In the genomic region with DNA sequence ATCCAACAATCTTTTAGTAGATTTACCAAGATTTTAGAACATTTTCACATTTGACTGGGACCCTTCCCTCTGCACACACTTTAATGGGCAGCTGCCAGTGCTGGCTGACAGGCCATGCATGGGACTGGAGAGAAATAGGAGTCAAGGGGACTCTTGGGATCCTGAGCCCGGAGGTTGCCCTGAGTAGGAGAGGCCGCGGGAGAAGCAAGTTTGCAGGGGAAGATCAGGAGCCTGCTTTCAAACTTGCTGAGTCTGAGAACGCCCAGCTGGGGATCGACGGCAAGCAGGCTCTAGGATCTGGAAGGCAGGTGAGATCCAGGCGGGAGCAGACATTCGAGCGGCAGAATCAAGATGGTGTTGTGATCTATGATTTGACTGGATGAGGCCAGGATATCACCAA, we compare ENCODE assay signal across 27 cellular contexts.
DNase-seq lines count a peak whose midpoint lies in the region; ATAC-seq and FAIRE-seq lines count a peak whose summit lies in the region.
"Had no signal": no experiment of that assay in that cellular context is flagged by ENCODE, and none has a peak within 500 bp of the region (broad histone marks: within the 10 kb centered on the region; RNA-seq: fewer than 3 reads in every experiment).

No MANE protein-coding gene starts in this region.

- peak; percentile 67 for DNase-seq in cardiac septum (ENCODE audit: low spot score)
- DNase-seq in Right ventricle myocardium superior: no peak
- no peak for DNase-seq in activated naive CD8-positive, alpha-beta T cell treated with anti-CD3 and anti-CD28 coated beads, Interleukin-2, amount 10 ng/mL, durations not matched to agents 7 days and 5 days
- no peak for DNase-seq in naive thymus-derived CD4-positive, alpha-beta T cell
- no peak for DNase-seq in NCI-H1105 treated with DMSO at 0.1 percent for 48 hours (lab: John Stamatoyannopoulos, UW)
- DNase-seq in small intestine: no peak
- no peak for DNase-seq in hypothalamus (lab: John Stamatoyannopoulos, UW)
- DNase-seq: activated CD8-positive, alpha-beta T cell treated with anti-CD3 and anti-CD28 coated beads, Interleukin-2, amount 10 ng/mL, durations not matched to agents 7 days and 5 days; activated naive CD4-positive, alpha-beta T cell; amygdala; effector CD8-positive, alpha-beta T cell; heart left ventricle; mammary epithelial cell; MV-4-11; NCI-H1694; NCI-H446 treated with DMSO at 0.1 percent for 48 hours; NCI-H82; stomach had no signal

- POLR2A ChIA-PET in activated naive CD8-positive, alpha-beta T cell treated with anti-CD3 and anti-CD28 coated beads, Interleukin-2, amount 10 ng/mL, durations not matched to agents 7 days and 5 days (lab: Charles Lee): interaction anchor here (1.6 kb wide), 1 partner anchor 9 kb away, joined by 4 read pairs; no protein-coding TSS in a partner anchor
- POLR2A ChIA-PET in naive thymus-derived CD4-positive, alpha-beta T cell (lab: Charles Lee): interaction anchor here (1.0 kb wide), 1 partner anchor 70 kb away, joined by 3 read pairs; no protein-coding TSS in a partner anchor

- H3K9me3 ChIP-seq in naive thymus-derived CD4-positive, alpha-beta T cell (ENCODE audit: control insufficient read depth in 2 of 3, low read length in 3 of 3): no peaks in the 10 kb centered on the region
- H3K9me3 ChIP-seq in stomach smooth muscle (ENCODE audit: control insufficient read depth in 2 of 2, low read length in 2 of 2) (no peaks in the 10 kb centered on the region), small intestine (ENCODE audit: control insufficient read depth, low read depth) (no peaks in the 10 kb centered on the region)
- H3K9me3 ChIP-seq: breast epithelium, heart left ventricle, SJSA1, stomach, tibial nerve had no signal

- H3K4me3 ChIP-seq in naive thymus-derived CD4-positive, alpha-beta T cell (ENCODE audit: low read length): no peak overlapping the region
- no peak overlapping the region for H3K4me3 ChIP-seq in stomach smooth muscle (ENCODE audit: low read length in 2 of 2)
- no peak overlapping the region for H3K4me3 ChIP-seq in small intestine (ENCODE audit: low read depth in 1 of 2, low read length in 2 of 2)
- H3K4me3 ChIP-seq: breast epithelium, GM12878, heart left ventricle, SJSA1, stomach, tibial nerve had no signal

- WGBS in small intestine, 3 donors: 95 to 98% (median 97%) methylated on average over 9 of the region's 9 CpGs

- intact Hi-C loops in cardiac septum (cut with DNase I): no loop called here
- intact Hi-C loops in Right ventricle myocardium superior (cut with DNase I): no loop called here
- intact Hi-C loops in naive thymus-derived CD4-positive, alpha-beta T cell (cut with micrococcal nuclease): loop anchor here in 1 of 2 donors (10.0 kb wide), 1 partner anchor 50 kb away; no protein-coding TSS in a partner anchor

- H3K36me3 Mint-ChIP-seq in activated naive CD8-positive, alpha-beta T cell treated with anti-CD3 and anti-CD28 coated beads, Interleukin-2, amount 10 ng/mL, durations not matched to agents 7 days and 5 days: peaks cover 14% of the 10 kb centered on the region
- H3K36me3 Mint-ChIP-seq in naive thymus-derived CD4-positive, alpha-beta T cell: peaks cover 0 to 15% (median 0%) of the 10 kb centered on the region in 5 donors

- H3K4me1 Mint-ChIP-seq in activated naive CD8-positive, alpha-beta T cell treated with anti-CD3 and anti-CD28 coated beads, Interleukin-2, amount 10 ng/mL, durations not matched to agents 7 days and 5 days: peaks cover 32% of the 10 kb centered on the region
- peaks cover 50 to 85% (median 66%) of the 10 kb centered on the region in 7 donors for H3K4me1 Mint-ChIP-seq in naive thymus-derived CD4-positive, alpha-beta T cell

- H3K9ac ChIP-seq in stomach smooth muscle (ENCODE audit: low read length in 2 of 2): no peak overlapping the region

- H3K4me3 Mint-ChIP-seq in activated naive CD8-positive, alpha-beta T cell treated with anti-CD3 and anti-CD28 coated beads, Interleukin-2, amount 10 ng/mL, durations not matched to agents 7 days and 5 days: no peak overlapping the region
- peak overlapping the region in 1 of 10 donors; percentile 20 for H3K4me3 Mint-ChIP-seq in naive thymus-derived CD4-positive, alpha-beta T cell
- H3K4me3 Mint-ChIP-seq: activated CD8-positive, alpha-beta T cell treated with anti-CD3 and anti-CD28 coated beads, Interleukin-2, amount 10 ng/mL, durations not matched to agents 7 days and 5 days had no signal

- no peaks in the 10 kb centered on the region for H3K27me3 Mint-ChIP-seq in activated naive CD8-positive, alpha-beta T cell treated with anti-CD3 and anti-CD28 coated beads, Interleukin-2, amount 10 ng/mL, durations not matched to agents 7 days and 5 days
- H3K27me3 Mint-ChIP-seq in naive thymus-derived CD4-positive, alpha-beta T cell: no peaks in the 10 kb centered on the region

- CTCF ChIA-PET in naive thymus-derived CD4-positive, alpha-beta T cell (lab: Charles Lee): no interaction called here

- no peak for ATAC-seq in Right ventricle myocardium superior (ENCODE audit: poor library complexity)
- ATAC-seq in activated naive CD8-positive, alpha-beta T cell treated with anti-CD3 and anti-CD28 coated beads, Interleukin-2, amount 10 ng/mL, durations not matched to agents 7 days and 5 days (ENCODE audit: low read depth): no peak
- no peak for ATAC-seq in naive thymus-derived CD4-positive, alpha-beta T cell
- ATAC-seq: activated CD4-positive, CD25-positive, alpha-beta regulatory T cell treated with anti-CD3 and anti-CD28 coated beads, Interleukin-2, amount 50 U/mL, for 24 hours; activated CD8-positive, alpha-beta T cell treated with anti-CD3 and anti-CD28 coated beads, Interleukin-2, amount 10 ng/mL, durations not matched to agents 7 days and 5 days; GM12878; HCT116 had no signal

- H3K9me3 Mint-ChIP-seq in activated naive CD8-positive, alpha-beta T cell treated with anti-CD3 and anti-CD28 coated beads, Interleukin-2, amount 10 ng/mL, durations not matched to agents 7 days and 5 days: no peaks in the 10 kb centered on the region
- peaks cover 0 to 4% (median 0%) of the 10 kb centered on the region in 11 donors for H3K9me3 Mint-ChIP-seq in naive thymus-derived CD4-positive, alpha-beta T cell

- no peaks in the 10 kb centered on the region for H3K36me3 ChIP-seq in naive thymus-derived CD4-positive, alpha-beta T cell (ENCODE audit: control insufficient read depth in 2 of 3, insufficient read depth in 3 of 3, low read length in 3 of 3)
- H3K36me3 ChIP-seq in stomach smooth muscle (ENCODE audit: control insufficient read depth in 2 of 2, insufficient read depth in 2 of 2, low read length in 2 of 2) (no peaks in the 10 kb centered on the region), small intestine (ENCODE audit: control insufficient read depth in 2 of 2, insufficient read depth in 2 of 2, low read length in 2 of 2) (no peaks in the 10 kb centered on the region)
- H3K36me3 ChIP-seq: breast epithelium, heart left ventricle, SJSA1, stomach, tibial nerve had no signal

- no peak overlapping the region for H3K27ac ChIP-seq in naive thymus-derived CD4-positive, alpha-beta T cell (ENCODE audit: low read depth, low read length)
- H3K27ac ChIP-seq in stomach smooth muscle (ENCODE audit: low read length) (peak overlapping the region; percentile 49), small intestine (ENCODE audit: low read depth in 1 of 2, low read length in 1 of 2) (no peak overlapping the region)
- H3K27ac ChIP-seq: breast epithelium, SJSA1 had no signal

- H3K27ac Mint-ChIP-seq in activated naive CD8-positive, alpha-beta T cell treated with anti-CD3 and anti-CD28 coated beads, Interleukin-2, amount 10 ng/mL, durations not matched to agents 7 days and 5 days: peak overlapping the region; percentile 11
- peak overlapping the region in 5 of 9 donors; percentile 17 to 56 (median 19) for H3K27ac Mint-ChIP-seq in naive thymus-derived CD4-positive, alpha-beta T cell
- H3K27ac Mint-ChIP-seq: activated CD8-positive, alpha-beta T cell treated with anti-CD3 and anti-CD28 coated beads, Interleukin-2, amount 10 ng/mL, durations not matched to agents 7 days and 5 days had no signal

- peaks cover 0 to 37% of the 10 kb centered on the region in 2 donors for H3K4me1 ChIP-seq in naive thymus-derived CD4-positive, alpha-beta T cell (ENCODE audit: control insufficient read depth in 2 of 2, insufficient read depth in 2 of 2, low read length in 2 of 2)
- H3K4me1 ChIP-seq in stomach smooth muscle (ENCODE audit: control insufficient read depth, insufficient read depth, low read length): peaks cover 50% of the 10 kb centered on the region
- peaks cover 0 to 5% of the 10 kb centered on the region in 2 donors for H3K4me1 ChIP-seq in small intestine (ENCODE audit: control insufficient read depth in 2 of 2, insufficient read depth in 1 of 2, low read depth in 1 of 2, low read length in 1 of 2)
- H3K4me1 ChIP-seq: breast epithelium, SJSA1 had no signal

- no peaks in the 10 kb centered on the region for H3K27me3 ChIP-seq in naive thymus-derived CD4-positive, alpha-beta T cell (ENCODE audit: control insufficient read depth in 2 of 2, insufficient read depth in 2 of 2, low read length in 2 of 2)
- H3K27me3 ChIP-seq in stomach smooth muscle (ENCODE audit: control insufficient read depth in 1 of 2, insufficient read depth in 2 of 2, low read length in 2 of 2): no peaks in the 10 kb centered on the region
- H3K27me3 ChIP-seq in small intestine (ENCODE audit: control insufficient read depth in 2 of 2, insufficient read depth in 2 of 2, low read length in 2 of 2): no peaks in the 10 kb centered on the region
- H3K27me3 ChIP-seq: breast epithelium, heart left ventricle, SJSA1, stomach, tibial nerve had no signal

- no peak for FAIRE-seq in small intestine (lab: Jason Lieb, UNC)
- FAIRE-seq: colon, GM12878, TTC549 had no signal
